ENCODE assay signal across 8 cellular contexts in genomic region chr10:17742918-17743317, GRCh38. TPM values are rescaled to one million over a fixed set of nuclear protein-coding genes. Genes with fewer than 3 reads are reported as not detected.
A peak's percentile ranks its signal among the peaks of the same experiment; 100 is the strongest.
DNase-seq lines count a peak whose midpoint lies in the region; ATAC-seq and TF ChIP-seq lines count a peak whose summit lies in the region.

No MANE protein-coding gene starts in this region.

- H3K36me3 ChIP-seq in lung (ENCODE audit: control insufficient read depth in 2 of 2, insufficient read depth in 2 of 2, low read length in 2 of 2), result no peaks in the 10 kb centered on the region

- peaks cover 3% of the 10 kb centered on the region for H3K36me3 Mint-ChIP-seq in chondrocyte (ENCODE audit: low read depth)

- 32 to 34% methylated on average over 14 of the region's 14 CpGs for WGBS in lung, 2 donors

- H3K4me1 ChIP-seq in lung (ENCODE audit: control insufficient read depth in 2 of 2, insufficient read depth in 2 of 2, low read length in 2 of 2), result peaks cover 0 to 3% of the 10 kb centered on the region in 2 donors

- H3K9me3 ChIP-seq in lung (ENCODE audit: control insufficient read depth in 2 of 2, insufficient read depth in 1 of 2, low read length in 1 of 2), result no peaks in the 10 kb centered on the region

- CTCF ChIA-PET in GM10248 (lab: Yijun Ruan, JAX), result interaction anchor here (0.7 to 3.0 kb wide), 8 partner anchors 32 to 924 kb away, joined by 3 to 10 read pairs (median 4); no protein-coding TSS in a partner anchor

- peak overlapping the region; percentile 33 for H3K4me3 Mint-ChIP-seq in chondrocyte (ENCODE audit: unreplicated experiment)

- no peaks in the 10 kb centered on the region for H3K9me3 Mint-ChIP-seq in chondrocyte (ENCODE audit: low read depth)

- POLR2A ChIA-PET in GM10248 (lab: Yijun Ruan, JAX), result no interaction called here

- DNase-seq in GM10248 (ENCODE audit: extremely low spot score) (peak; percentile 59), chondrocyte (ENCODE audit: low spot score) (no peak), lung (ENCODE audit: low spot score) (peak; percentile 54), NCI-H1436 (lab: John Stamatoyannopoulos, UW) (no peak)
- peak; percentile 82 for DNase-seq in Jurkat, Clone E6-1 (ENCODE audit: low read depth, low spot score)
- DNase-seq in activated CD4-positive, CD25-positive, alpha-beta regulatory T cell treated with anti-CD3 and anti-CD28 coated beads, Interleukin-2, amount 50 U/mL, for 16 hours (ENCODE audit: low read depth, low spot score), result peak; percentile 58
- peak; percentile 62 for DNase-seq in stimulated activated CD8-positive, alpha-beta memory T cell treated with anti-CD3 and anti-CD28 coated beads, Interleukin-15, amount 100 ng/mL, for 1 hour (ENCODE audit: low read depth)

- no peak overlapping the region for H3K27ac Mint-ChIP-seq in chondrocyte (ENCODE audit: unreplicated experiment)

- H3K27me3 Mint-ChIP-seq in chondrocyte (ENCODE audit: low read depth), result no peaks in the 10 kb centered on the region

- no peaks in the 10 kb centered on the region for H3K27me3 ChIP-seq in lung (ENCODE audit: control insufficient read depth, insufficient read depth)

- ATAC-seq in lung (ENCODE audit: insufficient read depth, low FRiP score), result no peak
- ATAC-seq in GM18511 (IDR thresholded peaks at IDR 0.05; ENCODE audit: unreplicated experiment), result no peak

- TF ChIP-seq CTCF in GM10248 (IDR thresholded peaks at IDR 0.05; ENCODE audit: control extremely low read depth, extremely low read depth, low read depth, missing control alignments), result peak; percentile 75
- TF ChIP-seq CTCF in chondrocyte (IDR thresholded peaks at IDR 0.05), result peak; percentile 95
- peak; percentile 62 for TF ChIP-seq CTCF in lung (IDR thresholded peaks at IDR 0.05; ENCODE audit: control extremely low read depth, extremely low read depth)

- H3K27ac ChIP-seq in lung (ENCODE audit: low read depth in 1 of 2, low read length in 1 of 2), result no peak overlapping the region

- peaks cover 5% of the 10 kb centered on the region for H3K4me1 Mint-ChIP-seq in chondrocyte (ENCODE audit: low read depth)

- H3K4me3 ChIP-seq in Jurkat, Clone E6-1 (ENCODE audit: low read length), result no peak overlapping the region
- H3K4me3 ChIP-seq in lung, result no peak overlapping the region

RNA-seq across cellular contexts. Expression of gene TMEM236, which starts 9.1 kb away (rescaled TPM):
- polyA plus RNA-seq in Jurkat, Clone E6-1 (2012; ENCODE audit: insufficient read depth, insufficient read length), result not detected
- total RNA-seq in chondrocyte (0.07 to 0.23 TPM (median 0.22 TPM) in 3 replicates), lung (1 to 10 TPM in 1 of 2 donors, under 1 TPM in 1; 0.37 to 2.1 TPM)
- under 1 TPM; 0.65 to 0.75 TPM for polyA plus RNA-seq in lung

Comparison
In these comparisons a context has a peak if more than half of its experiments do, and no peak if none do; other contexts are left out.
1. DNase-seq: peak in GM10248 (single experiment), Jurkat, Clone E6-1 (single experiment), activated CD4-positive, CD25-positive, alpha-beta regulatory T cell treated with anti-CD3 and anti-CD28 coated beads, Interleukin-2, amount 50 U/mL, for 16 hours (single experiment), lung (single experiment) and stimulated activated CD8-positive, alpha-beta memory T cell treated with anti-CD3 and anti-CD28 coated beads, Interleukin-15, amount 100 ng/mL, for 1 hour (single experiment); none in chondrocyte (single experiment) and NCI-H1436 (single experiment).
2. Peak in every context shown above with its lines, with median percentiles within 50 percentile points of each other: CTCF ChIP-seq.